22 cellular contexts compared by ENCODE assay signal in the genomic region with DNA sequence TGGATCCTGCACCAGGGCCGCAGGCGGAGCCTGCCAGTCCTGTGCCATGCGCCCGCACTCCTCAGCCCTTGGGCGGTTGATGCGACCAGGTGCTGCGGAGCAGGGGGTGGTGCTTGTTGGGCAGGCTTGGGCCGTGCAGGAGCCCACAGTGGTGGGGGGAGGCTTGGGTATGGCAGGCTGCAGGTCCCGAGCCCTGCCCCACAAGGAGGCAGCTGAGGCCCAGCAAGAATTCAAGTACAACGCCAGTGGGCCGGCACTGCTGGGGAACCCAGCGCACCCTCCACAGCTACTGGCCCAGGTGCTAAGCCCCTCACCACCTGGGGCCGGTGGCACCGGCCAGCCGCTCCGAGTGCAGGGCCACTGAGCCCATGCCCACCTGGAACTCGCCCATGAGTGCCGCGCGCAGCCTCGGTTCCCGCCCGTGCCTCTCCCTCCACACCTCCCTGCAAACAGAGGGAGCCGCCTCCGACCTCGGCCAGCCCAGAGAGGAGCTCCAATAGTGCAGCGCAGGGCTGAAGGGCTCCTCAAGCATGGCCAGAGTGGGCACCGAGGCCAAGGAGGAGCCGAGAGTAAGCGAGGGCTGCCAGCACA.
"Had no signal": no experiment of that assay in that cellular context is flagged by ENCODE, and none has a peak within 500 bp of the region (broad histone marks: within the 10 kb centered on the region; RNA-seq: fewer than 3 reads in every experiment).

No MANE protein-coding gene starts in this region.

- H3K36me3 Mint-ChIP-seq: mesothelial cell of epicardium had no signal

- H3K9me3 Mint-ChIP-seq: mesothelial cell of epicardium had no signal

- H3K4me3 ChIP-seq: coronary artery, dorsolateral prefrontal cortex, esophagus muscularis mucosa, gastroesophageal sphincter, heart left ventricle, hepatocyte, left lung, lower lobe of right lung, mucosa of descending colon had no signal

- H3K9me3 ChIP-seq: esophagus muscularis mucosa, gastroesophageal sphincter, left lung, lower lobe of right lung, mucosa of descending colon had no signal

- H3K36me3 ChIP-seq: esophagus muscularis mucosa, gastroesophageal sphincter, heart left ventricle, left lung, lower lobe of right lung had no signal

- FAIRE-seq: colon, frontal cortex had no signal

- H3K4me3 Mint-ChIP-seq: immature natural killer cell, mesothelial cell of epicardium had no signal

- H3K27ac ChIP-seq: coronary artery, dorsolateral prefrontal cortex, esophagus muscularis mucosa, foreskin keratinocyte, gastroesophageal sphincter, heart left ventricle, hepatocyte, left lung, lower lobe of right lung had no signal

- H3K27me3 ChIP-seq: dorsolateral prefrontal cortex, esophagus muscularis mucosa, foreskin keratinocyte, gastroesophageal sphincter, heart left ventricle, hepatocyte, left lung had no signal

- DNase-seq: dermis blood vessel endothelial cell; dorsolateral prefrontal cortex; effector CD4-positive, alpha-beta T cell; effector memory CD4-positive, alpha-beta T cell; foreskin keratinocyte; heart left ventricle; hypothalamus; immature natural killer cell; islet precursor cell; left cardiac atrium; left ventricle myocardium superior; lower lobe of right lung; mesenchymal stem cell; mucosa of descending colon had no signal

- H3K27ac Mint-ChIP-seq: immature natural killer cell, mesothelial cell of epicardium had no signal
